Comparison of ENCODE assay signal across 8 cellular contexts in the genomic region with DNA sequence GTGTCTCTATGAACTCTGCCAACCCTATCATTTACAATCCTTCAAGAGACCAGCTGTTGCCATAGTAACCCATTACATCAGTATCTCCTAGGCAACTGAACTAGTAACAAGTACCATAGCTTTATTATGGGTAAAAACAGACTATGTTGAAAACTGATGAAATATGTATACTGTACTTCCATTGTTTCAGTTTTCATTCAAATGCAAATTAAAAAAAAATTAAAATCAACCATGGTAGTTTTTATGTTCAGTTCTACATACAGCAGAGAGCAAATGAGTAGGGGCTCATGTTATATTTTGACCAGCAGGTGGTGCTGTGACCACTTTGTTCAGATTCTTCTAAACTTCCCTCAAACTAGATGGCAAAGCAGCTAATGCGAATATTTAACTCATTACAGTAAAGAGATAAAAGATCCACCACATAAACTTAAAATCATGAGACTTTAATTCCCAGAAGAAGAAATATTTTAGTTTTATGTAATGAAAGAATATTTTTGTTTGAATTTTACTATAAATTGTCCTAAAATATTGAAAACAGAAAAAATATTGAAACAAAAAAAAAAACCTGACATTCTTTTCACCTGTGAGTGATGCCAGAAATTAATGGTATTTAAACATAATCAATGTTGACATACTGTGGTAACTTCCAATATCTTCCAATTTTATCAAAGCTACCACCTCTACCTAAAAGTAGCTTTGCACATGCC.
DNase-seq lines count a peak whose midpoint lies in the region; ATAC-seq and TF ChIP-seq lines count a peak whose summit lies in the region.

No MANE protein-coding gene starts in this region.

- no peaks in the 10 kb centered on the region for H3K36me3 Mint-ChIP-seq in activated T-cell treated with anti-CD3 and anti-CD28 coated beads, Interleukin-2, amount 50 U/mL, for 4 hours (ENCODE audit: insufficient read depth)
- H3K36me3 Mint-ChIP-seq in type B pancreatic cell = peaks cover 5% of the 10 kb centered on the region

- in situ Hi-C loops in KBM-7 (cut with MboI; ENCODE audit: low pct_unique_long_range_greater_than_20kb, low sequenced_read_pairs) = no loop called here

- ATAC-seq in GM21390 (IDR thresholded peaks at IDR 0.05; ENCODE audit: unreplicated experiment) = peak; percentile 32
- ATAC-seq in activated T-cell treated with anti-CD3 and anti-CD28 coated beads, Interleukin-2, amount 50 U/mL, for 4 hours = peak; percentile 51 to 70

- H3K9me3 Mint-ChIP-seq in activated T-cell treated with anti-CD3 and anti-CD28 coated beads, Interleukin-2, amount 50 U/mL, for 4 hours = no peaks in the 10 kb centered on the region
- no peaks in the 10 kb centered on the region for H3K9me3 Mint-ChIP-seq in type B pancreatic cell

- no peak overlapping the region for H3K27ac Mint-ChIP-seq in type B pancreatic cell

- H3K4me3 ChIP-seq in fibroblast of the aortic adventitia (ENCODE audit: low read depth, low read length) = no peak overlapping the region

- peak; percentile 38 for DNase-seq in CMK (ENCODE audit: low read depth)
- peak; percentile 92 for DNase-seq in KBM-7
- peak; percentile 13 for DNase-seq in OCI-M2 (lab: John Stamatoyannopoulos, UW; ENCODE audit: unreplicated experiment)
- DNase-seq in activated T-cell treated with anti-CD3 and anti-CD28 coated beads, Interleukin-2, amount 50 U/mL, for 4 hours = peak; percentile 36
- DNase-seq in fibroblast of the aortic adventitia (ENCODE audit: low read depth) = peak; percentile 91
- peak; percentile 16 for DNase-seq in occipital lobe (lab: John Stamatoyannopoulos, UW)
- DNase-seq in type B pancreatic cell (ENCODE audit: extremely low spot score, unreplicated experiment) = no peak

- TF ChIP-seq CTCF in fibroblast of the aortic adventitia (IDR thresholded peaks at IDR 0.05; ENCODE audit: insufficient read depth, low read length) (peak; percentile 66), type B pancreatic cell (conservative IDR thresholded peaks at IDR 0.05) (peak; percentile 97)

- peaks cover 15% of the 10 kb centered on the region for H3K27me3 Mint-ChIP-seq in activated T-cell treated with anti-CD3 and anti-CD28 coated beads, Interleukin-2, amount 50 U/mL, for 4 hours (ENCODE audit: low read depth)
- H3K27me3 Mint-ChIP-seq in type B pancreatic cell = peaks cover 6% of the 10 kb centered on the region

- no peak overlapping the region for H3K4me3 Mint-ChIP-seq in activated T-cell treated with anti-CD3 and anti-CD28 coated beads, Interleukin-2, amount 50 U/mL, for 4 hours
- no peak overlapping the region for H3K4me3 Mint-ChIP-seq in type B pancreatic cell

- H3K4me1 Mint-ChIP-seq in activated T-cell treated with anti-CD3 and anti-CD28 coated beads, Interleukin-2, amount 50 U/mL, for 4 hours (ENCODE audit: low read depth) = peaks cover 6% of the 10 kb centered on the region
- H3K4me1 Mint-ChIP-seq in type B pancreatic cell (ENCODE audit: unreplicated experiment) = peaks cover 4% of the 10 kb centered on the region
